Comparison of ENCODE assay signal across 7 cellular contexts in the genomic region with DNA sequence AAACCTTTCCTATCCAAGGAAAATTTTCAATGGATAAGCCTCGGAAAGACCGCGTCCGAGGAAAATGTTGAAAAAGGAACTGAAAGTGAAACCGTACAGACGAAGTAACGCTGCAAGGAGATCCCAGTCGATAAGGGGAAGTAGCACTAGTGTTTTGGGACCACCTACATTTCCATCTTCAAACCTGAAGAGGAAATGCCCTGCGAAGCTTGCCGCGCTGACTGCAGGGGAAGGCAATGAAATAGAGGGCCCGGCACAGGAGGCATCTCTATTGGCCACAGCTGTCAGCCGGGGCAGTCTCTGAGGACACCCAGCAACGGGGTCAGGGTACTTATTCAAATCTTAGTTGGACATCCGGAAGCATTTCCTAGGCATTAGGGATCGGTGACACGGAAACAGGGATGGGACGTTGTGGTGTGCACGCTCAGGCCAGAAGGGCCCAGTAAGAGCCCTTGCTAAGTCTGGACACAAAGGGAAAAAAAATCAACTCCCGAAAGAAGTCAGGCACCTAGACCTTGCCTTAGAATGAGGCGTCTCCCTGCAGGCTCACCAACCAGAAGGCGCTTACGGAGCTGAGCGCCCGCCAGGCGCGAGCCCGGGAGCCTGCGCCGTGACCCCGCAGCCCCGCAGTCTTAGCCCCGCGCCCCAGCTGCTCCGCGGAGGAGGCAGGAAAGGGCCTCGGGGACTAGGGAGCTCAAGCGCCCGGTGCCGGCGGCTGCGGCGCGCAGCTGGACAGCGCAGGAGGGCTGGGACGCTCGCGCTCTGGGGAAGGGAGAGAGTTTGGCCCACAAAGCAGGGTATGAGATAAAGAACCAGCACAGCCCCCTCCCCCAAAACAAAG. TPM values are rescaled to one million over a fixed set of nuclear protein-coding genes. Genes with fewer than 3 reads are reported as not detected.
DNase-seq lines count a peak whose midpoint lies in the region; ATAC-seq, FAIRE-seq and TF ChIP-seq lines count a peak whose summit lies in the region.

No MANE protein-coding gene starts in this region.

- DNase-seq in GM12892 (ENCODE audit: insufficient read length) (peak; percentile 57), NB4 (ENCODE audit: low read depth) (peak; percentile 93), T follicular helper cell (ENCODE audit: low read depth) (peak; percentile 28), GM12878 (ENCODE audit: low read depth, low spot score) (peak; percentile 73), hypothalamus (lab: John Stamatoyannopoulos, UW) (peak in 38 of 51 donors; percentile 23 to 83 (median 56)), retinal pigment epithelial cell (ENCODE audit: low read depth) (peak; percentile 11)

- peak; percentile 37 for ATAC-seq in HG02588 (IDR thresholded peaks at IDR 0.05; ENCODE audit: unreplicated experiment)
- ATAC-seq in GM12878, result peak; percentile 78

- 1% methylated on average over 48 of the region's 48 CpGs for WGBS in GM12878 (ENCODE audit: insufficient coverage, insufficient replicate concordance, low lambda C conversion rate, missing lambda C conversion rate)

- H3K9me3 ChIP-seq in GM12878 (replicated peaks; ENCODE audit: control insufficient read depth, insufficient read depth, low read length), result no peaks in the 10 kb centered on the region

- peak overlapping the region; percentile 78 for H3K4me3 ChIP-seq in NB4 (ENCODE audit: low read depth, low read length)
- H3K4me3 ChIP-seq in GM12878, result peak overlapping the region; percentile 90
- H3K4me3 ChIP-seq in retinal pigment epithelial cell (ENCODE audit: low read length), result peak overlapping the region; percentile 95

- TF ChIP-seq RAD21 in GM12878 (IDR thresholded peaks at IDR 0.05; ENCODE audit: insufficient read depth, low read depth, low read length), result no peak

- SMC1A ChIA-PET in GM12878 (lab: Charles Lee; ENCODE audit: uncharacterized antibody, unreplicated experiment), result interaction anchor here (0.6 to 7.5 kb wide), 18 partner anchors 12 to 304 kb away, joined by 3 to 134 read pairs (median 5); a partner anchor contains a TSS

- H3K4me1 ChIP-seq in GM12878 (ENCODE audit: control insufficient read depth, insufficient read depth, low read length), result peaks cover 15% of the 10 kb centered on the region

- no peaks in the 10 kb centered on the region for H3K27me3 ChIP-seq in GM12878 (replicated peaks in 1 of 2; ENCODE audit: control insufficient read depth in 2 of 2, insufficient read depth in 2 of 2, low read length in 1 of 2)

- peaks cover 21 to 28% of the 10 kb centered on the region in 2 experiments for H3K36me3 ChIP-seq in GM12878 (ENCODE audit: control insufficient read depth in 2 of 2, insufficient read depth in 2 of 2, low read length in 1 of 2)

- H4K20me1 ChIP-seq in GM12878 (ENCODE audit: control insufficient read depth, insufficient read depth), result no peaks in the 10 kb centered on the region

- in situ Hi-C loops in GM12878 (cut with MboI), result no loop called here

- TSS peak; percentile 49 for BruUV-seq in GM12878 (replicated peaks; lab: Mats Ljungman, UMichigan)

- POLR2A ChIA-PET in GM12878 (lab: Charles Lee), result interaction anchor here (0.7 to 5.2 kb wide), 14 partner anchors 12 to 333 kb away, joined by 3 to 139 read pairs (median 4); a partner anchor contains a TSS

- peak in 1 of 2 experiments; percentile 73; a peak in 3 of 4 replicates for TF ChIP-seq EP300 in GM12878 (IDR thresholded peaks at IDR 0.05; ENCODE audit: borderline replicate concordance in 1 of 2, control insufficient read depth in 1 of 2, low read depth in 2 of 2, low read length in 2 of 2)

- intact Hi-C loops in GM12878 (cut with micrococcal nuclease; ENCODE audit: unreplicated experiment), result loop anchor here (5.0 kb wide), 2 partner anchors 53 to 72 kb away; a partner anchor contains a TSS

- FAIRE-seq in GM12892 (lab: Jason Lieb, UNC) (peak; percentile 94), GM12878 (lab: Jason Lieb, UNC) (peak; percentile 93)

- TF ChIP-seq CTCF in NB4 (IDR thresholded peaks at IDR 0.05; ENCODE audit: low read depth, low read length), result no peak
- no peak for TF ChIP-seq CTCF in GM12878 (IDR thresholded peaks at IDR 0.05 in 2 of 3, conservative IDR thresholded peaks at IDR 0.05 in 1 of 3; ENCODE audit: control insufficient read depth in 2 of 3, extremely low read depth in 1 of 3, insufficient read depth in 1 of 3, low read depth in 3 of 3, low read length in 3 of 3)
- no peak for TF ChIP-seq CTCF in retinal pigment epithelial cell (conservative IDR thresholded peaks at IDR 0.05; ENCODE audit: low read depth, low read length)

- TF ChIP-seq POLR2A in GM12892 (IDR thresholded peaks at IDR 0.05; ENCODE audit: low read depth, low read length) (no peak), NB4 (IDR thresholded peaks at IDR 0.05; ENCODE audit: extremely low read depth, insufficient read length) (peak; percentile 38), GM12878 (IDR thresholded peaks at IDR 0.05; ENCODE audit: low read depth, low read length) (peak; percentile 1; the same call in 1 of the 2 replicates)

- RAD21 ChIA-PET in GM12878 (lab: Charles Lee; ENCODE audit: unreplicated experiment), result interaction anchor here (0.7 to 4.8 kb wide), 17 partner anchors 19 to 278 kb away, joined by 3 to 107 read pairs (median 6); a partner anchor contains a TSS

- H3K9ac ChIP-seq in GM12878 (ENCODE audit: control insufficient read depth, insufficient read depth, low read length), result peak overlapping the region; percentile 95

- H3K27ac ChIP-seq in GM12878 (ENCODE audit: control insufficient read depth, insufficient read depth), result peak overlapping the region; percentile 100

- peak overlapping the region; percentile 89 for H3K4me2 ChIP-seq in GM12878 (ENCODE audit: control insufficient read depth, insufficient read depth)

- H3K79me2 ChIP-seq in GM12878 (ENCODE audit: control insufficient read depth, insufficient read depth, low read length), result peaks cover 22% of the 10 kb centered on the region

- CTCF ChIA-PET in GM12878 (lab: Yijun Ruan, JAX), result interaction anchor here (0.6 to 11.1 kb wide), 23 partner anchors 12 to 1760 kb away, joined by 3 to 181 read pairs (median 4); a partner anchor contains a TSS

- H2AFZ ChIP-seq in GM12878 (ENCODE audit: control insufficient read depth, low read depth, low read length), result peak overlapping the region; percentile 18

RNA-seq across cellular contexts. Expression of a gene that starts 0.6 kb away (rescaled TPM):
- 37.3 TPM for polyA plus RNA-seq in GM12892 (2012; ENCODE audit: missing spikeins)
- total RNA-seq in GM12878 (2013; cell fraction: nucleolus; rRNA removed), result 32.1 and 38.7 TPM in 2 replicates
- total RNA-seq in GM12878 (2014; rRNA removed), result 90.2 and 92.1 TPM in 2 replicates
- total RNA-seq in GM12878 (2014; rRNA removed; fragmentation: Illumina TruSeq; extraction: Trizol), result 61.4 and 65.1 TPM in 2 replicates
- 60.3 and 65.8 TPM in 2 replicates for total RNA-seq in GM12878 (2021)
- 54.0 TPM for polyA plus RNA-seq in GM12878 (2011; ENCODE audit: low read depth)
- 33.8 and 46.0 TPM in 2 replicates for polyA plus RNA-seq in GM12878 (2011; rRNA removed)
- polyA plus RNA-seq in GM12878 (2011; cell fraction: cytosol; rRNA removed), result 55.7 and 71.7 TPM in 2 replicates
- polyA plus RNA-seq in GM12878 (2011; cell fraction: nucleus; rRNA removed), result 153 and 160 TPM in 2 replicates
- polyA plus RNA-seq in GM12878 (2012), result 42.5 and 67.5 TPM in 2 replicates
- 50.5 and 60.9 TPM in 2 replicates for polyA plus RNA-seq in GM12878 (2014; fragmentation: Illumina TruSeq; extraction: Trizol)
- polyA plus RNA-seq in GM12878 (2014; fragmentation: Nextera tagmentation; extraction: Ambion mirVana), result 10 to 100 TPM in 1 of 2 experiments, 1 to 10 TPM in 1; 9.4 to 26.3 TPM
- 72.6 and 72.8 TPM in 2 replicates for polyA plus RNA-seq in GM12878 (2014; rRNA removed)
- polyA plus RNA-seq in GM12878 (2016; fragmentation: Nextera tagmentation; extraction: Ambion mirVana), result 10 to 100 TPM; 11.5 to 23.1 TPM
- 149 and 171 TPM in 2 replicates for polyA minus RNA-seq in GM12878 (2011; rRNA and poly(A)+ RNA removed)
- 31.5 and 32.7 TPM in 2 replicates for polyA minus RNA-seq in GM12878 (2011; cell fraction: cytosol; rRNA and poly(A)+ RNA removed)
- polyA minus RNA-seq in GM12878 (2011; cell fraction: nucleus; rRNA and poly(A)+ RNA removed), result 24.2 and 34.1 TPM in 2 replicates

RNA-seq across cellular contexts. Expression of a gene that starts 6.4 kb away (rescaled TPM):
- polyA plus RNA-seq in GM12892 (2012; ENCODE audit: missing spikeins), result 100 TPM
- total RNA-seq in GM12878 (2013; cell fraction: nucleolus; rRNA removed), result 26.3 and 40.4 TPM in 2 replicates
- total RNA-seq in GM12878 (2014; rRNA removed), result 72.2 and 72.7 TPM in 2 replicates
- 37.6 and 38.4 TPM in 2 replicates for total RNA-seq in GM12878 (2014; rRNA removed; fragmentation: Illumina TruSeq; extraction: Trizol)
- 43.2 and 49.0 TPM in 2 replicates for total RNA-seq in GM12878 (2021)
- 21.8 TPM for polyA plus RNA-seq in GM12878 (2011; ENCODE audit: low read depth)
- polyA plus RNA-seq in GM12878 (2011; rRNA removed), result 65.8 and 82.6 TPM in 2 replicates
- 125 and 132 TPM in 2 replicates for polyA plus RNA-seq in GM12878 (2011; cell fraction: cytosol; rRNA removed)
- 76.3 and 99.1 TPM in 2 replicates for polyA plus RNA-seq in GM12878 (2011; cell fraction: nucleus; rRNA removed)
- 64.2 and 75.4 TPM in 2 replicates for polyA plus RNA-seq in GM12878 (2012)
- polyA plus RNA-seq in GM12878 (2014; fragmentation: Illumina TruSeq; extraction: Trizol), result 14.5 and 33.3 TPM in 2 replicates
- polyA plus RNA-seq in GM12878 (2014; fragmentation: Nextera tagmentation; extraction: Ambion mirVana), result 100 to 1,000 TPM; 102 to 145 TPM
- 96.1 and 99.1 TPM in 2 replicates for polyA plus RNA-seq in GM12878 (2014; rRNA removed)
- 100 to 1,000 TPM; 100 to 118 TPM for polyA plus RNA-seq in GM12878 (2016; fragmentation: Nextera tagmentation; extraction: Ambion mirVana)
- 6.6 and 20.1 TPM in 2 replicates for polyA minus RNA-seq in GM12878 (2011; rRNA and poly(A)+ RNA removed)
- polyA minus RNA-seq in GM12878 (2011; cell fraction: cytosol; rRNA and poly(A)+ RNA removed), result 6.7 and 9.0 TPM in 2 replicates
- 13.1 and 18.8 TPM in 2 replicates for polyA minus RNA-seq in GM12878 (2011; cell fraction: nucleus; rRNA and poly(A)+ RNA removed)

RNA-seq across cellular contexts. Expression of a gene that starts 24.2 kb away (rescaled TPM):
- polyA plus RNA-seq in GM12892 (2012; ENCODE audit: missing spikeins), result 27.0 TPM
- 90.7 and 115 TPM in 2 replicates for total RNA-seq in GM12878 (2013; cell fraction: nucleolus; rRNA removed)
- total RNA-seq in GM12878 (2014; rRNA removed) (23.7 and 33.2 TPM in 2 replicates), GM12878 (2014; rRNA removed; fragmentation: Illumina TruSeq; extraction: Trizol) (29.5 and 31.9 TPM in 2 replicates), GM12878 (2021) (29.8 and 33.2 TPM in 2 replicates)
- 18.2 TPM for polyA plus RNA-seq in GM12878 (2011; ENCODE audit: low read depth)
- polyA plus RNA-seq in GM12878 (2011; rRNA removed) (51.8 and 80.9 TPM in 2 replicates), GM12878 (2014; fragmentation: Illumina TruSeq; extraction: Trizol) (54.5 and 71.7 TPM in 2 replicates), GM12878 (2014; fragmentation: Nextera tagmentation; extraction: Ambion mirVana) (10 to 100 TPM; 15.3 TPM), GM12878 (2014; rRNA removed) (21.0 and 23.4 TPM in 2 replicates), GM12878 (2016; fragmentation: Nextera tagmentation; extraction: Ambion mirVana) (10 to 100 TPM; 21.3 to 24.9 TPM)
- polyA plus RNA-seq in GM12878 (2011; cell fraction: cytosol; rRNA removed), result 63.3 and 86.3 TPM in 2 replicates
- polyA plus RNA-seq in GM12878 (2011; cell fraction: nucleus; rRNA removed), result 29.5 and 52.8 TPM in 2 replicates
- 27.6 and 42.8 TPM in 2 replicates for polyA plus RNA-seq in GM12878 (2012)
- polyA minus RNA-seq in GM12878 (2011; rRNA and poly(A)+ RNA removed), result 82.5 and 112 TPM in 2 replicates
- 13.3 and 16.4 TPM in 2 replicates for polyA minus RNA-seq in GM12878 (2011; cell fraction: cytosol; rRNA and poly(A)+ RNA removed)
- 10.6 and 12.9 TPM in 2 replicates for polyA minus RNA-seq in GM12878 (2011; cell fraction: nucleus; rRNA and poly(A)+ RNA removed)

RNA-seq across cellular contexts. Expression of a gene that starts 24.6 kb away (rescaled TPM):
- polyA plus RNA-seq in GM12892 (2012; ENCODE audit: missing spikeins), result 51.8 TPM
- total RNA-seq in GM12878 (2013; cell fraction: nucleolus; rRNA removed), result 49.9 and 52.0 TPM in 2 replicates
- total RNA-seq in GM12878 (2014; rRNA removed) (64.8 and 72.0 TPM in 2 replicates), GM12878 (2014; rRNA removed; fragmentation: Illumina TruSeq; extraction: Trizol) (78.5 and 78.9 TPM in 2 replicates), GM12878 (2021) (136 and 143 TPM in 2 replicates)
- 51.5 TPM for polyA plus RNA-seq in GM12878 (2011; ENCODE audit: low read depth)
- polyA plus RNA-seq in GM12878 (2011; rRNA removed) (68.3 and 90.2 TPM in 2 replicates), GM12878 (2014; fragmentation: Illumina TruSeq; extraction: Trizol) (74.3 and 94.1 TPM in 2 replicates), GM12878 (2014; fragmentation: Nextera tagmentation; extraction: Ambion mirVana) (10 to 100 TPM; 12.9 to 20.9 TPM), GM12878 (2014; rRNA removed) (81.9 and 86.9 TPM in 2 replicates), GM12878 (2016; fragmentation: Nextera tagmentation; extraction: Ambion mirVana) (10 to 100 TPM; 64.1 to 74.0 TPM)
- 120 and 128 TPM in 2 replicates for polyA plus RNA-seq in GM12878 (2011; cell fraction: cytosol; rRNA removed)
- polyA plus RNA-seq in GM12878 (2011; cell fraction: nucleus; rRNA removed), result 83.8 and 88.7 TPM in 2 replicates
- polyA plus RNA-seq in GM12878 (2012), result 86.4 and 90.3 TPM in 2 replicates
- polyA minus RNA-seq in GM12878 (2011; rRNA and poly(A)+ RNA removed), result 65.2 and 132 TPM in 2 replicates
- 46.4 and 49.8 TPM in 2 replicates for polyA minus RNA-seq in GM12878 (2011; cell fraction: cytosol; rRNA and poly(A)+ RNA removed)
- polyA minus RNA-seq in GM12878 (2011; cell fraction: nucleus; rRNA and poly(A)+ RNA removed), result 23.0 and 35.9 TPM in 2 replicates

RNA-seq across cellular contexts. Expression of a gene that starts 44.2 kb away (rescaled TPM):
- polyA plus RNA-seq in GM12892 (2012; ENCODE audit: missing spikeins), result 0.51 TPM
- not detected in 2 replicates for total RNA-seq in GM12878 (2013; cell fraction: nucleolus; rRNA removed)
- total RNA-seq in GM12878 (2014; rRNA removed) (2.5 and 2.8 TPM in 2 replicates), GM12878 (2014; rRNA removed; fragmentation: Illumina TruSeq; extraction: Trizol) (3.1 and 3.3 TPM in 2 replicates), GM12878 (2021) (4.0 and 5.6 TPM in 2 replicates)
- 3.0 TPM for polyA plus RNA-seq in GM12878 (2011; ENCODE audit: low read depth)
- polyA plus RNA-seq in GM12878 (2011; rRNA removed) (7.5 and 8.7 TPM in 2 replicates), GM12878 (2014; fragmentation: Illumina TruSeq; extraction: Trizol) (2.6 and 4.5 TPM in 2 replicates), GM12878 (2014; fragmentation: Nextera tagmentation; extraction: Ambion mirVana) (1 to 10 TPM; 3.2 to 3.5 TPM), GM12878 (2014; rRNA removed) (3.4 TPM in 2 replicates), GM12878 (2016; fragmentation: Nextera tagmentation; extraction: Ambion mirVana) (1 to 10 TPM; 6.9 to 8.3 TPM)
- polyA plus RNA-seq in GM12878 (2011; cell fraction: cytosol; rRNA removed), result 6.4 and 9.5 TPM in 2 replicates
- polyA plus RNA-seq in GM12878 (2011; cell fraction: nucleus; rRNA removed), result 5.1 and 6.9 TPM in 2 replicates
- 2.3 and 3.2 TPM in 2 replicates for polyA plus RNA-seq in GM12878 (2012)
- polyA minus RNA-seq in GM12878 (2011; rRNA and poly(A)+ RNA removed), result 14.3 and 18.7 TPM in 2 replicates
- 2.3 and 4.4 TPM in 2 replicates for polyA minus RNA-seq in GM12878 (2011; cell fraction: cytosol; rRNA and poly(A)+ RNA removed)
- 2.3 and 5.5 TPM in 2 replicates for polyA minus RNA-seq in GM12878 (2011; cell fraction: nucleus; rRNA and poly(A)+ RNA removed)

Comparison
In these comparisons a context has a peak if more than half of its experiments do, and no peak if none do; other contexts are left out.
1. Peak in every context shown above with its lines: DNase-seq, ATAC-seq, H3K4me3 ChIP-seq and H3K27ac ChIP-seq.
2. DNase-seq: peak in every context shown above with its lines; median percentile 93 in NB4; 73 in GM12878; 57 in GM12892; 56 in hypothalamus; 28 in T follicular helper cell; 11 in retinal pigment epithelial cell.